ENCODE assay signal across 28 cellular contexts in the genomic region with DNA sequence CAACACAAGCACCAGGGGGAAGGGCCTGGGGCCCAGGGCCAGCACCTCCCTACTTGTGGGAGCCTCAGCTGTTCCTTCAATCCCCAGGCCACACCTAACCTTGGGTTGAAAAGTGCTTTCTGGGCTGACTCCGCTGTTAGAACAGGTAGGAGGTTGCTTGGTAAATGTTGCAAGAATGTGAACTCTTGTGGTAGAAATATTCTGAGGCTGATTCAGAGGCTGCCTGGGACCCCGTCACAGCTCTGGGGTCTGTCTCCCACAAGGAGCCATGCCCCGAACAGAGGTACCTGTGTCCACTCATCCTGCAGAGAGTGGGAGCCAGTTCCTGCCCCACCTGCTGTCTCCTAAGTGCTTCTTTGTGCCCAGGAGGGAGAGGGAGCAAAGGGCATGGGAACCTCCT. TPM values are rescaled to one million over a fixed set of nuclear protein-coding genes. Genes with fewer than 3 reads are reported as not detected.
"Had no signal": no experiment of that assay in that cellular context is flagged by ENCODE, and none has a peak within 500 bp of the region (broad histone marks: within the 10 kb centered on the region; RNA-seq: fewer than 3 reads in every experiment).

No MANE protein-coding gene starts in this region.

- H3K27me3 ChIP-seq: cardiac muscle cell, gastrocnemius medialis, pancreas had no signal

- H3K4me1 ChIP-seq: gastrocnemius medialis, pancreas, psoas muscle, tibial artery had no signal

- ATAC-seq: gastrocnemius medialis; left colon; mucosa of descending colon; pancreas; psoas muscle; right cardiac atrium; stimulated activated effector memory CD8-positive, alpha-beta T cell treated with anti-CD3 and anti-CD28 coated beads, Interleukin-12 subunit alpha, Interleukin-12 subunit beta, amount 100 ng/mL, for 72 hours; stimulated activated naive CD8-positive, alpha-beta T cell treated with anti-CD3 and anti-CD28 coated beads, Interleukin-15, amount 100 ng/mL, for 72 hours had no signal

- FAIRE-seq: endometrium, islet of Langerhans, pancreas, TTC549 had no signal

- H3K9me3 ChIP-seq: gastrocnemius medialis, mucosa of descending colon, pancreas, psoas muscle, tibial artery had no signal

- H3K4me3 ChIP-seq: cardiac muscle cell, gastrocnemius medialis, mucosa of descending colon, pancreas, psoas muscle, tibial artery had no signal

- DNase-seq: activated CD4-positive, alpha-beta T cell treated with anti-CD3 and anti-CD28 coated beads, Interleukin-2, amount 50 U/mL, for 4 hours; activated CD4-positive, CD25-positive, alpha-beta regulatory T cell treated with anti-CD3 and anti-CD28 coated beads, Interleukin-2, amount 50 U/mL, for 72 hours; activated naive CD4-positive, alpha-beta T cell treated with anti-CD3 and anti-CD28 coated beads for 36 hours; activated naive CD8-positive, alpha-beta T cell treated with anti-CD3 and anti-CD28 coated beads, Interleukin-2, amount 10 ng/mL, durations not matched to agents 7 days and 5 days; activated T-cell treated with anti-CD3 and anti-CD28 coated beads, Interleukin-2, amount 50 U/mL, for 48 hours; erythroblast; gastrocnemius medialis; hypothalamus; left colon; mesendoderm; mucosa of descending colon; nephron progenitor cell; pancreas; psoas muscle; right cardiac atrium; stimulated activated naive CD8-positive, alpha-beta T cell treated with anti-CD3 and anti-CD28 coated beads, Interleukin-15, amount 100 ng/mL, for 72 hours; T-helper 1 cell; tibial artery; WERI-Rb-1 had no signal

- H3K27ac Mint-ChIP-seq: activated naive CD4-positive, alpha-beta T cell treated with anti-CD3 and anti-CD28 coated beads for 36 hours; activated naive CD8-positive, alpha-beta T cell treated with anti-CD3 and anti-CD28 coated beads, Interleukin-2, amount 10 ng/mL, durations not matched to agents 7 days and 5 days; nephron progenitor cell; stimulated activated effector memory CD8-positive, alpha-beta T cell treated with anti-CD3 and anti-CD28 coated beads, Interleukin-12 subunit alpha, Interleukin-12 subunit beta, amount 100 ng/mL, for 72 hours; stimulated activated naive CD8-positive, alpha-beta T cell treated with anti-CD3 and anti-CD28 coated beads, Interleukin-15, amount 100 ng/mL, for 72 hours had no signal

- H3K4me1 Mint-ChIP-seq: activated naive CD8-positive, alpha-beta T cell treated with anti-CD3 and anti-CD28 coated beads, Interleukin-2, amount 10 ng/mL, durations not matched to agents 7 days and 5 days; stimulated activated effector memory CD8-positive, alpha-beta T cell treated with anti-CD3 and anti-CD28 coated beads, Interleukin-12 subunit alpha, Interleukin-12 subunit beta, amount 100 ng/mL, for 72 hours; stimulated activated naive CD8-positive, alpha-beta T cell treated with anti-CD3 and anti-CD28 coated beads, Interleukin-15, amount 100 ng/mL, for 72 hours had no signal

- H3K36me3 Mint-ChIP-seq: activated naive CD8-positive, alpha-beta T cell treated with anti-CD3 and anti-CD28 coated beads, Interleukin-2, amount 10 ng/mL, durations not matched to agents 7 days and 5 days; stimulated activated effector memory CD8-positive, alpha-beta T cell treated with anti-CD3 and anti-CD28 coated beads, Interleukin-12 subunit alpha, Interleukin-12 subunit beta, amount 100 ng/mL, for 72 hours had no signal

- H3K9me3 Mint-ChIP-seq: activated naive CD4-positive, alpha-beta T cell treated with anti-CD3 and anti-CD28 coated beads for 36 hours; activated naive CD8-positive, alpha-beta T cell treated with anti-CD3 and anti-CD28 coated beads, Interleukin-2, amount 10 ng/mL, durations not matched to agents 7 days and 5 days; nephron progenitor cell; stimulated activated effector memory CD8-positive, alpha-beta T cell treated with anti-CD3 and anti-CD28 coated beads, Interleukin-12 subunit alpha, Interleukin-12 subunit beta, amount 100 ng/mL, for 72 hours; stimulated activated naive CD8-positive, alpha-beta T cell treated with anti-CD3 and anti-CD28 coated beads, Interleukin-15, amount 100 ng/mL, for 72 hours had no signal

- H3K36me3 ChIP-seq: cardiac muscle cell, gastrocnemius medialis, pancreas, tibial artery, WERI-Rb-1 had no signal

- H3K4me3 Mint-ChIP-seq: activated naive CD4-positive, alpha-beta T cell treated with anti-CD3 and anti-CD28 coated beads for 36 hours; activated naive CD8-positive, alpha-beta T cell treated with anti-CD3 and anti-CD28 coated beads, Interleukin-2, amount 10 ng/mL, durations not matched to agents 7 days and 5 days; nephron progenitor cell; stimulated activated effector memory CD8-positive, alpha-beta T cell treated with anti-CD3 and anti-CD28 coated beads, Interleukin-12 subunit alpha, Interleukin-12 subunit beta, amount 100 ng/mL, for 72 hours; stimulated activated naive CD8-positive, alpha-beta T cell treated with anti-CD3 and anti-CD28 coated beads, Interleukin-15, amount 100 ng/mL, for 72 hours had no signal

- H3K27ac ChIP-seq: cardiac muscle cell, gastrocnemius medialis, pancreas, psoas muscle, tibial artery, WERI-Rb-1 had no signal

RNA-seq across cellular contexts. Expression of a gene that starts 14.4 kb away (rescaled TPM):
- total RNA-seq: activated naive CD4-positive, alpha-beta T cell treated with anti-CD3 and anti-CD28 coated beads for 36 hours; activated naive CD8-positive, alpha-beta T cell treated with anti-CD3 and anti-CD28 coated beads, Interleukin-2, amount 10 ng/mL, durations not matched to agents 7 days and 5 days; cardiac muscle cell; cerebellum; gastrocnemius medialis; lower leg skin; pancreas; psoas muscle; right cardiac atrium; skeletal muscle tissue had no signal
- polyA plus RNA-seq: cardiac muscle cell, pancreas, psoas muscle, right cardiac atrium, urinary bladder had no signal

RNA-seq across cellular contexts. Expression of a gene that starts 45.2 kb away (rescaled TPM):
- total RNA-seq: activated naive CD4-positive, alpha-beta T cell treated with anti-CD3 and anti-CD28 coated beads for 36 hours; activated naive CD8-positive, alpha-beta T cell treated with anti-CD3 and anti-CD28 coated beads, Interleukin-2, amount 10 ng/mL, durations not matched to agents 7 days and 5 days; cardiac muscle cell; cerebellum; gastrocnemius medialis; left colon; lower leg skin; mucosa of descending colon; pancreas; psoas muscle; right cardiac atrium; skeletal muscle tissue; urinary bladder had no signal
- polyA plus RNA-seq: cardiac muscle cell, pancreas, right cardiac atrium, urinary bladder had no signal

RNA-seq across cellular contexts. Expression of a gene that starts 45.3 kb away (rescaled TPM):
- total RNA-seq: activated naive CD4-positive, alpha-beta T cell treated with anti-CD3 and anti-CD28 coated beads for 36 hours; activated naive CD8-positive, alpha-beta T cell treated with anti-CD3 and anti-CD28 coated beads, Interleukin-2, amount 10 ng/mL, durations not matched to agents 7 days and 5 days; cardiac muscle cell; cerebellum; gastrocnemius medialis; left colon; lower leg skin; mucosa of descending colon; pancreas; psoas muscle; right cardiac atrium; skeletal muscle tissue; urinary bladder had no signal
- polyA plus RNA-seq: cardiac muscle cell, pancreas, psoas muscle, right cardiac atrium, urinary bladder had no signal

RNA-seq across cellular contexts. Expression of a gene that starts 57.4 kb away (rescaled TPM):
- total RNA-seq: activated naive CD8-positive, alpha-beta T cell treated with anti-CD3 and anti-CD28 coated beads, Interleukin-2, amount 10 ng/mL, durations not matched to agents 7 days and 5 days; cardiac muscle cell; cerebellum; right cardiac atrium had no signal
- polyA plus RNA-seq: cardiac muscle cell had no signal
